Comparison of ENCODE assay signal across 1 cellular context in the genomic region with DNA sequence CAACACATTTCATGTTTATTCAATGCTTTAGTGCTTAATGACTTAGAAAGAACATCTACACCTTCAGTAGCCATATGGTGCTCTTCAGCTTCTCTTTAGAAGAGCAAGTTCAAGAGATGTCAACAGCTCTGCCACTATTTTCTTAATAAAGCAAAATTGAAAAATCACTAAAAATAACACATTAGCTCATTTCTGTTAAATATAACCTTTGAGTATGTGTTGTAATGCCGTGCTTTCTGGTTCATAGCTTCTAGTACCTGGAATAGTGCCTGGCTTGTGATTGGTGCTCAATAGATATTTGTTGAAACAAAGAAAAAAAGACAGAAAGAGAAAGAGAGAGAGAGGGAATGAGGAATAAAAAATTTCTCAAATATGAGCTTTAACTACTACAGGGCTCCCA.
TF ChIP-seq lines count a peak whose summit lies in the region.

No MANE protein-coding gene starts in this region.

TF ChIP-seq in HepG2, 621 proteins besides CTCF, POLR2A, EP300 and RAD21 (continued from another document):
- TF ChIP-seq, protein P1, sequence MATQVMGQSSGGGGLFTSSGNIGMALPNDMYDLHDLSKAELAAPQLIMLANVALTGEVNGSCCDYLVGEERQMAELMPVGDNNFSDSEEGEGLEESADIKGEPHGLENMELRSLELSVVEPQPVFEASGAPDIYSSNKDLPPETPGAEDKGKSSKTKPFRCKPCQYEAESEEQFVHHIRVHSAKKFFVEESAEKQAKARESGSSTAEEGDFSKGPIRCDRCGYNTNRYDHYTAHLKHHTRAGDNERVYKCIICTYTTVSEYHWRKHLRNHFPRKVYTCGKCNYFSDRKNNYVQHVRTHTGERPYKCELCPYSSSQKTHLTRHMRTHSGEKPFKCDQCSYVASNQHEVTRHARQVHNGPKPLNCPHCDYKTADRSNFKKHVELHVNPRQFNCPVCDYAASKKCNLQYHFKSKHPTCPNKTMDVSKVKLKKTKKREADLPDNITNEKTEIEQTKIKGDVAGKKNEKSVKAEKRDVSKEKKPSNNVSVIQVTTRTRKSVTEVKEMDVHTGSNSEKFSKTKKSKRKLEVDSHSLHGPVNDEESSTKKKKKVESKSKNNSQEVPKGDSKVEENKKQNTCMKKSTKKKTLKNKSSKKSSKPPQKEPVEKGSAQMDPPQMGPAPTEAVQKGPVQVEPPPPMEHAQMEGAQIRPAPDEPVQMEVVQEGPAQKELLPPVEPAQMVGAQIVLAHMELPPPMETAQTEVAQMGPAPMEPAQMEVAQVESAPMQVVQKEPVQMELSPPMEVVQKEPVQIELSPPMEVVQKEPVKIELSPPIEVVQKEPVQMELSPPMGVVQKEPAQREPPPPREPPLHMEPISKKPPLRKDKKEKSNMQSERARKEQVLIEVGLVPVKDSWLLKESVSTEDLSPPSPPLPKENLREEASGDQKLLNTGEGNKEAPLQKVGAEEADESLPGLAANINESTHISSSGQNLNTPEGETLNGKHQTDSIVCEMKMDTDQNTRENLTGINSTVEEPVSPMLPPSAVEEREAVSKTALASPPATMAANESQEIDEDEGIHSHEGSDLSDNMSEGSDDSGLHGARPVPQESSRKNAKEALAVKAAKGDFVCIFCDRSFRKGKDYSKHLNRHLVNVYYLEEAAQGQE (IDR thresholded peaks at IDR 0.05; ENCODE audit: borderline replicate concordance in 1 of 2, low read depth in 1 of 2, low read length in 2 of 2): no peak
- TF ChIP-seq, protein P2, sequence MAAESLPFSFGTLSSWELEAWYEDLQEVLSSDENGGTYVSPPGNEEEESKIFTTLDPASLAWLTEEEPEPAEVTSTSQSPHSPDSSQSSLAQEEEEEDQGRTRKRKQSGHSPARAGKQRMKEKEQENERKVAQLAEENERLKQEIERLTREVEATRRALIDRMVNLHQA (CRISPR knock-in tag; IDR thresholded peaks at IDR 0.05): no peak
- no peak for TF ChIP-seq ZNF224 (CRISPR knock-in tag; IDR thresholded peaks at IDR 0.05)
- TF ChIP-seq ZNF24 (IDR thresholded peaks at IDR 0.05): no peak
- TF ChIP-seq ZNF44 (CRISPR knock-in tag; IDR thresholded peaks at IDR 0.05): no peak
- no peak for TF ChIP-seq SKI (IDR thresholded peaks at IDR 0.05; ENCODE audit: partially characterized antibody)
- no peak for TF ChIP-seq EZH2 (conservative IDR thresholded peaks at IDR 0.05; ENCODE audit: low read depth, low read length)
- no peak for TF ChIP-seq CREM (IDR thresholded peaks at IDR 0.05)
- no peak for TF ChIP-seq CREM (CRISPR knock-in tag; IDR thresholded peaks at IDR 0.05)
- TF ChIP-seq TP53 (CRISPR knock-in tag; conservative IDR thresholded peaks at IDR 0.05): no peak
